11 cellular contexts compared by ENCODE assay signal in the genomic region with DNA sequence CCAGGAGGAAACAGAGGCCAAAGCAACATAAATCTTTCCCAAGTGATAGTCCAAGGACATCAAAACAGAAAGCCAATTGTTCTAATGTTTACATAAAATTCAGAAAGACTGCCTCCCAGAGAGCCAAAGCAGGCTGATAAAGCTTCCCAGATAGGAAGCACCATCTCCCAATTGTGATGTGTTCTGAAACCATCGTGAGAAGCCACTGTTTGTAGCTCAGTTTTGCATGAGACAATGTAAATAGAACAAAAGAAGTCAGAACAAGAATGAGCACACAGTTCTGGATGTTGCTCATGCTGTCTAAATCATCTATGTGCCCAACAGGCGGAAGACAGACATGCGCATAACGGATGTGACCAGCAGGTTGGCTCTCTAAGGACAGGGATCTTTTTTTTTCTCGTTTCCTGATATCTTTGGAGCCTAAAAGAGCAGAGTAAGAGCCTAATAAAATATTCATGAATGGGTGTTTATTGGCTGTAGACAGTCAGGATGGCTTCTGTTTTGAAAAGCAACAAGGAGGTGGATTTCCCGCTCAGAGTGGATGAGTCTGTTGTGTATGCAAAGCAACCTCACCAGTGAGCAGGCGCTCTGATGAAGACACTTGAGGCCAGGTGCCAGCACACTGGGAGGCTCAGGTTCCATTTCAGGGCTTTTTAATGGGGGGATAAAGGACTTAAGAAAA.
DNase-seq lines count a peak whose midpoint lies in the region; ATAC-seq and TF ChIP-seq lines count a peak whose summit lies in the region.
"Had no signal": no experiment of that assay in that cellular context is flagged by ENCODE, and none has a peak within 500 bp of the region (broad histone marks: within the 10 kb centered on the region; RNA-seq: fewer than 3 reads in every experiment).

No MANE protein-coding gene starts in this region.

- DNase-seq in COR-L47 (lab: John Stamatoyannopoulos, UW), result peak; percentile 67
- DNase-seq in NCI-H2196 (lab: John Stamatoyannopoulos, UW; ENCODE audit: unreplicated experiment), result peak; percentile 75
- peak; percentile 5 for DNase-seq in fibroblast of the aortic adventitia (ENCODE audit: low read depth)
- DNase-seq in mucosa of descending colon, result no peak
- DNase-seq in activated naive CD4-positive, alpha-beta T cell treated with anti-CD3 and anti-CD28 coated beads, Interleukin-2, amount 50 U/mL, for 72 hours (ENCODE audit: low spot score in 2 of 2), result no peak
- DNase-seq in cortex of kidney (lab: John Stamatoyannopoulos, UW), result no peak
- no peak for DNase-seq in hepatic stellate cell (ENCODE audit: low spot score)

- intact Hi-C loops in mucosa of descending colon (cut with DNase I, micrococcal nuclease), result no loop called here

- H3K9me3 Mint-ChIP-seq in activated naive CD4-positive, alpha-beta T cell treated with anti-CD3 and anti-CD28 coated beads, Interleukin-2, amount 50 U/mL, for 72 hours, result peaks cover 2 to 4% of the 10 kb centered on the region in 2 donors

- no peak for TF ChIP-seq CTCF in fibroblast of the aortic adventitia (IDR thresholded peaks at IDR 0.05; ENCODE audit: insufficient read depth, low read length)
- no peak for TF ChIP-seq CTCF in mucosa of descending colon (IDR thresholded peaks at IDR 0.05)

- no peaks in the 10 kb centered on the region for H3K36me3 ChIP-seq in mucosa of descending colon (ENCODE audit: low read depth)
- H3K36me3 ChIP-seq: BLaER1 had no signal

- H3K27ac Mint-ChIP-seq in activated naive CD4-positive, alpha-beta T cell treated with anti-CD3 and anti-CD28 coated beads, Interleukin-2, amount 50 U/mL, for 72 hours, result no peak overlapping the region
- H3K27ac Mint-ChIP-seq: memory B cell had no signal

- H3K36me3 Mint-ChIP-seq in activated naive CD4-positive, alpha-beta T cell treated with anti-CD3 and anti-CD28 coated beads, Interleukin-2, amount 50 U/mL, for 72 hours, result peaks cover 0 to 2% of the 10 kb centered on the region in 2 donors
- H3K36me3 Mint-ChIP-seq: memory B cell had no signal

- no peaks in the 10 kb centered on the region for H3K4me1 ChIP-seq in mucosa of descending colon (ENCODE audit: low read depth)
- H3K4me1 ChIP-seq: BLaER1 had no signal

- H3K4me3 ChIP-seq in fibroblast of the aortic adventitia (ENCODE audit: low read depth, low read length) (no peak overlapping the region), mucosa of descending colon (no peak overlapping the region)
- H3K4me3 ChIP-seq: BLaER1 had no signal

- no peaks in the 10 kb centered on the region for H3K9me3 ChIP-seq in mucosa of descending colon
- H3K9me3 ChIP-seq: BLaER1 had no signal

- ATAC-seq in mucosa of descending colon (peak; percentile 68), GM21526 (IDR thresholded peaks at IDR 0.05; ENCODE audit: low FRiP score, unreplicated experiment) (no peak)
- no peak for ATAC-seq in activated naive CD4-positive, alpha-beta T cell treated with anti-CD3 and anti-CD28 coated beads, Interleukin-2, amount 50 U/mL, for 72 hours
- ATAC-seq: Panc1 had no signal

Comparison
In these comparisons a context has a peak if more than half of its experiments do, and no peak if none do; other contexts are left out.
1. DNase-seq: peak in COR-L47 (single experiment), NCI-H2196 (single experiment) and fibroblast of the aortic adventitia (single experiment); none in mucosa of descending colon (0 of 3), activated naive CD4-positive, alpha-beta T cell treated with anti-CD3 and anti-CD28 coated beads, Interleukin-2, amount 50 U/mL, for 72 hours (0 of 2), cortex of kidney (single experiment) and hepatic stellate cell (single experiment).